In the genomic region with DNA sequence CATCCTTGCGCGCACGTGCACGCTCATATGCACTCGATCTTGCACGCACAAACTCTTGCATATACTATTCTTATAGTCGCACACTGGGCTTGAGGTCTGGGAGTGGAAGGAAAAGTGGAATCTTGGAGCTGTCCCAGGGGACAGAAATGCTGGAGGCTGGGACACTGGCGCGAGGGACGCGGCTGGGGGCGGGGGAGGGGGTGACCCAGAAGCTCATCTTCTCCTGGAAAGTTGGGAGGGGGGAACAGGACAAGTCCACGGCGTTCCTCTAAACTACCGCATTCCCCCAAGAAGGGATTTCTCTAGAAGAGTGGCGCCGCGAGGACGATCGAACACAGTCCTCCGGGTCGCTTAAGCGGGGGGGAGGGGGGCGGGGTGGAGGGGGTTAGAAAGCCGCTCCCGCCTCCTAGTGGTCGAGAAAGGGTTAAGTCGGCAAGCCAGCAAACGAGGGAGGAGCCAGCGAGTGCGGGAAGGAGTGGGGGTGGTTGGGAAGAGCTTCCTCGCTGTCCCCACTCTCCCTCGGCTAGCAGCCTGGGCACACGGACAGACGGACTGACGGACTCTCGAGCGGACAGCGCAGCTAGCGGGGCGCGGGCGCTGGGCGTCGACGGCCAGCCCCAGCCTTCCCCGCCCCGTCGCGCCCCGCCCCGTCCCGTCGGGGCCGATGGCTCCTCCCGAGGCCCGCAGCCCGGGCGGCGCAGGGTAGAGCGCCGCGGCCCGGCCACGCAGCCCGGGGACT, we compare ENCODE assay signal across 8 cellular contexts. TPM values are rescaled to one million over a fixed set of nuclear protein-coding genes. Genes with fewer than 3 reads are reported as not detected.
DNase-seq lines count a peak whose midpoint lies in the region; ATAC-seq and TF ChIP-seq lines count a peak whose summit lies in the region.

A gene (plus strand): TSS at position 512 of the 739 bp plus-strand sequence. CDS start 338 bp downstream, outside the sequence.

- DNase-seq in GM06990 (ENCODE audit: extremely low read depth, insufficient read length) (peak; percentile 57), NT2/D1 (ENCODE audit: low read depth, low spot score) (no peak), osteocyte (ENCODE audit: extremely low spot score, unreplicated experiment) (no peak), middle frontal gyrus (ENCODE audit: extremely low spot score, low spot score) (no peak)
- no peak for DNase-seq in activated T-helper 1 cell treated with anti-CD3 and anti-CD28 coated beads, Interleukin-12 subunit alpha, Interleukin-12 subunit beta, Interleukin-2, Interleukin-4 antibody, amounts not matched to agents 30 ng/mL and 10 ng/mL and 1 ng/mL, durations not matched to agents 14 hours and 24 hours and 36 hours (ENCODE audit: low spot score)
- no peak for DNase-seq in NK-92 treated with Interleukin-12 subunit alpha and Interleukin-12 subunit beta, amount 100 ng/mL, for 24 hours (lab: John Stamatoyannopoulos, UW)

- TF ChIP-seq POLR2A in gastroesophageal sphincter (IDR thresholded peaks at IDR 0.05), result no peak

- peak within 1 kb of the TSS; percentile 53 for H3K4me3 ChIP-seq in GM06990 (replicated peaks; ENCODE audit: low read depth, low read length)
- H3K4me3 ChIP-seq in NT2/D1 (ENCODE audit: insufficient read length, low read depth), result peak within 1 kb of the TSS; percentile 75
- peak within 1 kb of the TSS in 1 of 2 donors; percentile 52 for H3K4me3 ChIP-seq in gastroesophageal sphincter

- peak within 1 kb of the TSS; percentile 78 for H3K9ac ChIP-seq in NT2/D1 (ENCODE audit: insufficient read length, low read depth)

- H3K9me3 ChIP-seq in NT2/D1 (ENCODE audit: insufficient read depth, low read length) (no peaks in the 10 kb centered on the region), gastroesophageal sphincter (no peaks in the 10 kb centered on the region)

- no peaks in the 10 kb centered on the region for H3K9me3 Mint-ChIP-seq in activated T-helper 1 cell treated with anti-CD3 and anti-CD28 coated beads, Interleukin-12 subunit alpha, Interleukin-12 subunit beta, Interleukin-2, Interleukin-4 antibody, amounts not matched to agents 30 ng/mL and 10 ng/mL and 1 ng/mL, durations not matched to agents 14 hours and 24 hours and 36 hours
- H3K9me3 Mint-ChIP-seq in osteocyte (ENCODE audit: unreplicated experiment), result no peaks in the 10 kb centered on the region

- TF ChIP-seq EP300 in gastroesophageal sphincter (IDR thresholded peaks at IDR 0.05), result no peak

- peak; percentile 52 for TF ChIP-seq CTCF in GM06990 (IDR thresholded peaks at IDR 0.05; ENCODE audit: insufficient read depth, low read length, poor library complexity, severe bottlenecking)
- TF ChIP-seq CTCF in gastroesophageal sphincter (IDR thresholded peaks at IDR 0.05), result peak in 1 of 4 experiments; percentile 12
- no peak for TF ChIP-seq CTCF in osteocyte (IDR thresholded peaks at IDR 0.05)

- ATAC-seq in HG03342 (IDR thresholded peaks at IDR 0.05; ENCODE audit: unreplicated experiment), result peak; percentile 39
- peak; percentile 18 for ATAC-seq in gastroesophageal sphincter

- H3K4me1 ChIP-seq in NT2/D1 (ENCODE audit: insufficient read depth, insufficient read length) (peaks cover 35% of the 10 kb centered on the region), gastroesophageal sphincter (peaks cover 0 to 46% (median 27%) of the 10 kb centered on the region in 3 donors)

- no peak within 1 kb of the TSS for H3K27ac ChIP-seq in gastroesophageal sphincter

- intact Hi-C loops in activated T-helper 1 cell treated with anti-CD3 and anti-CD28 coated beads, Interleukin-12 subunit alpha, Interleukin-12 subunit beta, Interleukin-2, Interleukin-4 antibody, amounts not matched to agents 30 ng/mL and 10 ng/mL and 1 ng/mL, durations not matched to agents 14 hours and 24 hours and 36 hours (cut with micrococcal nuclease), result loop anchor here (1.0 to 5.0 kb wide), 3 partner anchors 15 to 52 kb away; a partner anchor contains a TSS

- H3K27ac Mint-ChIP-seq in activated T-helper 1 cell treated with anti-CD3 and anti-CD28 coated beads, Interleukin-12 subunit alpha, Interleukin-12 subunit beta, Interleukin-2, Interleukin-4 antibody, amounts not matched to agents 30 ng/mL and 10 ng/mL and 1 ng/mL, durations not matched to agents 14 hours and 24 hours and 36 hours, result no peak within 1 kb of the TSS
- H3K27ac Mint-ChIP-seq in osteocyte (ENCODE audit: unreplicated experiment), result no peak within 1 kb of the TSS

- peak within 1 kb of the TSS; percentile 82 for H3K4me3 Mint-ChIP-seq in activated T-helper 1 cell treated with anti-CD3 and anti-CD28 coated beads, Interleukin-12 subunit alpha, Interleukin-12 subunit beta, Interleukin-2, Interleukin-4 antibody, amounts not matched to agents 30 ng/mL and 10 ng/mL and 1 ng/mL, durations not matched to agents 14 hours and 24 hours and 36 hours
- peak within 1 kb of the TSS; percentile 67 for H3K4me3 Mint-ChIP-seq in osteocyte (ENCODE audit: unreplicated experiment)

- H3K27me3 ChIP-seq in GM06990 (replicated peaks; ENCODE audit: control insufficient read depth, insufficient read depth, low read length) (peaks cover 5% of the 10 kb centered on the region), NT2/D1 (ENCODE audit: insufficient read depth, insufficient read length) (peaks cover 56% of the 10 kb centered on the region), gastroesophageal sphincter (peaks cover 78% of the 10 kb centered on the region)

- H3K27me3 Mint-ChIP-seq in activated T-helper 1 cell treated with anti-CD3 and anti-CD28 coated beads, Interleukin-12 subunit alpha, Interleukin-12 subunit beta, Interleukin-2, Interleukin-4 antibody, amounts not matched to agents 30 ng/mL and 10 ng/mL and 1 ng/mL, durations not matched to agents 14 hours and 24 hours and 36 hours (ENCODE audit: insufficient read depth), result peaks cover 60% of the 10 kb centered on the region
- peaks cover 57% of the 10 kb centered on the region for H3K27me3 Mint-ChIP-seq in osteocyte (ENCODE audit: unreplicated experiment)

- WGBS in gastroesophageal sphincter (ENCODE audit: low coverage in 1 of 2), 2 donors, result 0% methylated on average over 11 to 19 of the region's 66 CpGs

- H3K36me3 ChIP-seq in GM06990 (ENCODE audit: control insufficient read depth, insufficient read depth, low read length), result no peaks in the 10 kb centered on the region
- H3K36me3 ChIP-seq in NT2/D1 (ENCODE audit: insufficient read depth, insufficient read length, low read length), result no peaks in the 10 kb centered on the region
- H3K36me3 ChIP-seq in gastroesophageal sphincter, result no peaks in the 10 kb centered on the region

- H3K4me1 Mint-ChIP-seq in activated T-helper 1 cell treated with anti-CD3 and anti-CD28 coated beads, Interleukin-12 subunit alpha, Interleukin-12 subunit beta, Interleukin-2, Interleukin-4 antibody, amounts not matched to agents 30 ng/mL and 10 ng/mL and 1 ng/mL, durations not matched to agents 14 hours and 24 hours and 36 hours (ENCODE audit: low read depth), result peaks cover 41% of the 10 kb centered on the region
- H3K4me1 Mint-ChIP-seq in osteocyte (ENCODE audit: unreplicated experiment), result peaks cover 25% of the 10 kb centered on the region

- no peaks in the 10 kb centered on the region for H3K36me3 Mint-ChIP-seq in activated T-helper 1 cell treated with anti-CD3 and anti-CD28 coated beads, Interleukin-12 subunit alpha, Interleukin-12 subunit beta, Interleukin-2, Interleukin-4 antibody, amounts not matched to agents 30 ng/mL and 10 ng/mL and 1 ng/mL, durations not matched to agents 14 hours and 24 hours and 36 hours (ENCODE audit: low read depth)
- no peaks in the 10 kb centered on the region for H3K36me3 Mint-ChIP-seq in osteocyte (ENCODE audit: unreplicated experiment)

RNA-seq across cellular contexts. Expression of the gene that starts here (rescaled TPM):
- 0.54 TPM in 1 of 2 replicates, not detected in the other for total RNA-seq in activated T-helper 1 cell treated with anti-CD3 and anti-CD28 coated beads, Interleukin-12 subunit alpha, Interleukin-12 subunit beta, Interleukin-2, Interleukin-4 antibody, amounts not matched to agents 30 ng/mL and 10 ng/mL and 1 ng/mL, durations not matched to agents 14 hours and 24 hours and 36 hours
- total RNA-seq in gastroesophageal sphincter (1 to 10 TPM in 1 of 4 donors, under 1 TPM in 2, not detected in 1; 0.12 to 2.3 (median 0.27) TPM), osteocyte (0.81 and 0.84 TPM in 2 replicates)
